Comparison of ENCODE assay signal across 24 cellular contexts in the genomic region with DNA sequence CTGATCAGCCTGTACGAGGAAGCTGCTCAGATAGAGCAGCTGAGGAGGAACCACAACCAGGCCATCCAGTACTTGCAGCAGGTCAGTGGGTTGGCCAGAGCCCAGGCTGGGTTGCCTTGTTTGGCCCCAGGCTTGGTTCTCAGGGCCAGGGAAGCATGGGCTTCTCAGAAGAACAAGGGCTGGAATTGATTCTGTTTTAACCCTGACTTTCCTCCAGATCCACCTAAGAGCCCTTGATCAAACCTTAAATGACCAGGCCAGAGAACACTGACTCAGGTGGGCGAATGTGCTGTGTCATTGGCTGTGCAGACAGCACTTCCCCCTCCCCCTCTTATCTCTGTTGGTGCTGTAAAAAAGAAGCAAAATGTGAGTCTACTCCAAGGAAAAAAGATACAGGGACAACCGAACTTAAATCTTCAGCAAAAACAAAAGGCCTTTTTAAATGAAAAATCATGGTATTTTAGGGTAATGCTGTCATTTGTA. TPM values are rescaled to one million over a fixed set of nuclear protein-coding genes. Genes with fewer than 3 reads are reported as not detected.
DNase-seq lines count a peak whose midpoint lies in the region; ATAC-seq and TF ChIP-seq lines count a peak whose summit lies in the region.
"Had no signal": no experiment of that assay in that cellular context is flagged by ENCODE, and none has a peak within 500 bp of the region (broad histone marks: within the 10 kb centered on the region; RNA-seq: fewer than 3 reads in every experiment).

No MANE protein-coding gene starts in this region.

- H3K9me3 Mint-ChIP-seq in dendritic cell treated with granulocyte-macrophage colony-stimulating factor and Interleukin-4, amounts not matched to agents 40 ng/mL and 50 ng/mL, for 4 days, result no peaks in the 10 kb centered on the region
- H3K9me3 Mint-ChIP-seq in type B pancreatic cell, result no peaks in the 10 kb centered on the region
- H3K9me3 Mint-ChIP-seq: T-cell had no signal

- no peak overlapping the region for H3K27ac ChIP-seq in SK-N-SH (ENCODE audit: low read depth in 2 of 2, low read length in 1 of 2)
- H3K27ac ChIP-seq: BLaER1, left lung, pancreas, spleen, thyroid gland had no signal

- H3K4me3 ChIP-seq in Loucy (ENCODE audit: low read length, poor library complexity, severe bottlenecking), result no peak overlapping the region
- H3K4me3 ChIP-seq in SK-N-SH (ENCODE audit: low read depth in 2 of 2, low read length in 1 of 2), result no peak overlapping the region
- H3K4me3 ChIP-seq: BLaER1, left lung, pancreas, spleen, thyroid gland had no signal

- H2AFZ ChIP-seq in Loucy (ENCODE audit: low read length) (peak overlapping the region; percentile 37; the same call in 1 of the 2 replicates), SK-N-SH (ENCODE audit: low read depth) (no peak overlapping the region)

- no peak for TF ChIP-seq CTCF in Loucy (conservative IDR thresholded peaks at IDR 0.05; ENCODE audit: low read length)
- no peak for TF ChIP-seq CTCF in type B pancreatic cell (conservative IDR thresholded peaks at IDR 0.05)
- no peak for TF ChIP-seq CTCF in SK-N-SH (IDR thresholded peaks at IDR 0.05)

- H4K20me1 ChIP-seq in Loucy (ENCODE audit: insufficient read depth, low read length, poor library complexity, severe bottlenecking), result no peaks in the 10 kb centered on the region
- no peaks in the 10 kb centered on the region for H4K20me1 ChIP-seq in SK-N-SH (ENCODE audit: insufficient read depth)
- H4K20me1 ChIP-seq: BLaER1 had no signal

- 83% methylated on average over 3 of the region's 3 CpGs for WGBS in SK-N-SH (ENCODE audit: low lambda C conversion rate)

- TF ChIP-seq EP300 in SK-N-SH (IDR thresholded peaks at IDR 0.05; ENCODE audit: borderline replicate concordance in 1 of 2, low read depth in 1 of 2, low read length in 1 of 2), result no peak

- H3K79me2 ChIP-seq in Loucy (ENCODE audit: insufficient read depth, low read length) (no peaks in the 10 kb centered on the region), SK-N-SH (ENCODE audit: insufficient read depth) (no peaks in the 10 kb centered on the region)

- H3K27me3 Mint-ChIP-seq in dendritic cell treated with granulocyte-macrophage colony-stimulating factor and Interleukin-4, amounts not matched to agents 40 ng/mL and 50 ng/mL, for 4 days, result no peaks in the 10 kb centered on the region
- H3K27me3 Mint-ChIP-seq in type B pancreatic cell, result no peaks in the 10 kb centered on the region
- H3K27me3 Mint-ChIP-seq: activated CD8-positive, alpha-beta memory T cell treated with anti-CD3 and anti-CD28 coated beads, Interleukin-2, amount 10 ng/mL, durations not matched to agents 7 days and 5 days had no signal

- no peak for ATAC-seq in HG03354 (IDR thresholded peaks at IDR 0.05; ENCODE audit: poor library complexity, severe bottlenecking, unreplicated experiment)
- ATAC-seq in GM18511 (IDR thresholded peaks at IDR 0.05; ENCODE audit: unreplicated experiment), result no peak
- ATAC-seq: activated CD4-positive, CD25-positive, alpha-beta regulatory T cell treated with anti-CD3 and anti-CD28 coated beads, Interleukin-2, amount 50 U/mL, for 24 hours; activated CD8-positive, alpha-beta memory T cell treated with anti-CD3 and anti-CD28 coated beads, Interleukin-2, amount 10 ng/mL, durations not matched to agents 7 days and 5 days; left lung; pancreas; Right ventricle myocardium inferior; T-cell had no signal

- no peaks in the 10 kb centered on the region for H3K9me3 ChIP-seq in Loucy (ENCODE audit: insufficient read depth, low read depth, low read length)
- no peaks in the 10 kb centered on the region for H3K9me3 ChIP-seq in SK-N-SH
- H3K9me3 ChIP-seq: BLaER1, left lung, pancreas, spleen, thyroid gland had no signal

- peak overlapping the region; percentile 53 for H3K27ac Mint-ChIP-seq in dendritic cell treated with granulocyte-macrophage colony-stimulating factor and Interleukin-4, amounts not matched to agents 40 ng/mL and 50 ng/mL, for 4 days
- H3K27ac Mint-ChIP-seq in type B pancreatic cell, result peak overlapping the region; percentile 14
- H3K27ac Mint-ChIP-seq: activated CD8-positive, alpha-beta memory T cell treated with anti-CD3 and anti-CD28 coated beads, Interleukin-2, amount 10 ng/mL, durations not matched to agents 7 days and 5 days; T-cell had no signal

- H3K4me2 ChIP-seq in Loucy (ENCODE audit: low read depth, low read length, poor library complexity, severe bottlenecking) (no peak overlapping the region), SK-N-SH (no peak overlapping the region)
- H3K4me2 ChIP-seq: BLaER1 had no signal

- H3K4me1 ChIP-seq in Loucy (ENCODE audit: insufficient read depth, low read length, poor library complexity, severe bottlenecking), result peaks cover 36% of the 10 kb centered on the region
- peaks cover 0 to 3% of the 10 kb centered on the region in 2 experiments; a peak in 1 of 4 replicates for H3K4me1 ChIP-seq in SK-N-SH (ENCODE audit: control insufficient read depth in 1 of 2, insufficient read depth in 2 of 2, low read depth in 1 of 2, low read length in 1 of 2)
- H3K4me1 ChIP-seq: left lung, pancreas, thyroid gland had no signal

- no peak overlapping the region for H3K9ac ChIP-seq in Loucy (ENCODE audit: low read depth, low read length, poor library complexity, severe bottlenecking)
- no peak overlapping the region for H3K9ac ChIP-seq in SK-N-SH
- H3K9ac ChIP-seq: BLaER1 had no signal

- H3K27me3 ChIP-seq in Loucy (ENCODE audit: insufficient read depth, low read length, poor library complexity, severe bottlenecking) (no peaks in the 10 kb centered on the region), SK-N-SH (ENCODE audit: insufficient read depth) (no peaks in the 10 kb centered on the region)
- H3K27me3 ChIP-seq: BLaER1, left lung, pancreas, spleen, thyroid gland had no signal

- H3K36me3 ChIP-seq in Loucy (ENCODE audit: insufficient read depth, low read length) (no peaks in the 10 kb centered on the region), SK-N-SH (replicated peaks in 1 of 2; ENCODE audit: control insufficient read depth in 1 of 2, insufficient read depth in 2 of 2, low read length in 1 of 2) (no peaks in the 10 kb centered on the region)
- H3K36me3 ChIP-seq: BLaER1, left lung, pancreas, spleen, thyroid gland had no signal

- no peak overlapping the region for H3K4me3 Mint-ChIP-seq in dendritic cell treated with granulocyte-macrophage colony-stimulating factor and Interleukin-4, amounts not matched to agents 40 ng/mL and 50 ng/mL, for 4 days
- no peak overlapping the region for H3K4me3 Mint-ChIP-seq in type B pancreatic cell
- H3K4me3 Mint-ChIP-seq: activated CD8-positive, alpha-beta memory T cell treated with anti-CD3 and anti-CD28 coated beads, Interleukin-2, amount 10 ng/mL, durations not matched to agents 7 days and 5 days; T-cell had no signal

- no peaks in the 10 kb centered on the region for H3K36me3 Mint-ChIP-seq in dendritic cell treated with granulocyte-macrophage colony-stimulating factor and Interleukin-4, amounts not matched to agents 40 ng/mL and 50 ng/mL, for 4 days (ENCODE audit: low read depth)
- H3K36me3 Mint-ChIP-seq in type B pancreatic cell, result peaks cover 4% of the 10 kb centered on the region
- H3K36me3 Mint-ChIP-seq: activated CD8-positive, alpha-beta memory T cell treated with anti-CD3 and anti-CD28 coated beads, Interleukin-2, amount 10 ng/mL, durations not matched to agents 7 days and 5 days had no signal

- no peaks in the 10 kb centered on the region for H3F3A ChIP-seq in Loucy (ENCODE audit: low read depth)
- no peaks in the 10 kb centered on the region for H3F3A ChIP-seq in SK-N-SH (replicated peaks; ENCODE audit: insufficient read depth)

- peak; percentile 40 for DNase-seq in medulla oblongata (ENCODE audit: extremely low spot score)
- no peak for DNase-seq in type B pancreatic cell (ENCODE audit: extremely low spot score, unreplicated experiment)
- no peak for DNase-seq in NCI-H1930 (lab: John Stamatoyannopoulos, UW)
- DNase-seq in SK-N-SH, result no peak
- DNase-seq: activated CD8-positive, alpha-beta memory T cell treated with anti-CD3 and anti-CD28 coated beads, Interleukin-2, amount 10 ng/mL, durations not matched to agents 7 days and 5 days; activated effector memory CD4-positive, alpha-beta T cell treated with Interleukin-2 at 50 U/mL for 16 hours; cerebellar nuclear complex; DMS153; GOT3; left lung; NCI-H1417; NCI-H2227 treated with DMSO at 0.1 percent for 48 hours; pancreas; spleen; T-cell; thyroid gland had no signal

- intact Hi-C loops in dendritic cell treated with granulocyte-macrophage colony-stimulating factor and Interleukin-4, amounts not matched to agents 40 ng/mL and 50 ng/mL, for 4 days (cut with micrococcal nuclease), result no loop called here

- TF ChIP-seq RAD21 in SK-N-SH (IDR thresholded peaks at IDR 0.05; ENCODE audit: low read length), result no peak

- POLR2A ChIA-PET in SK-N-SH (lab: Yijun Ruan, JAX), result no interaction called here

- peaks cover 27% of the 10 kb centered on the region for H3K4me1 Mint-ChIP-seq in dendritic cell treated with granulocyte-macrophage colony-stimulating factor and Interleukin-4, amounts not matched to agents 40 ng/mL and 50 ng/mL, for 4 days (ENCODE audit: low read depth)
- H3K4me1 Mint-ChIP-seq in type B pancreatic cell (ENCODE audit: unreplicated experiment), result peaks cover 26% of the 10 kb centered on the region
- H3K4me1 Mint-ChIP-seq: activated CD8-positive, alpha-beta memory T cell treated with anti-CD3 and anti-CD28 coated beads, Interleukin-2, amount 10 ng/mL, durations not matched to agents 7 days and 5 days; T-cell had no signal

- no peaks in the 10 kb centered on the region for H3K9me2 ChIP-seq in Loucy (replicated peaks; ENCODE audit: low read depth, low read length)
- no peaks in the 10 kb centered on the region for H3K9me2 ChIP-seq in SK-N-SH

- CTCF ChIA-PET in SK-N-SH (lab: Yijun Ruan, JAX), result interaction anchor here (1.2 to 2.2 kb wide), 2 partner anchors 9 to 31 kb away, joined by 3 to 8 read pairs; no protein-coding TSS in a partner anchor

TF ChIP-seq in SK-N-SH, 30 proteins besides CTCF, POLR2A, EP300 and RAD21 (continues in another document):
- no peak for TF ChIP-seq RXRA (IDR thresholded peaks at IDR 0.05; ENCODE audit: borderline replicate concordance, low read depth)
- TF ChIP-seq JUND (IDR thresholded peaks at IDR 0.05), result no peak
- TF ChIP-seq NFIC (IDR thresholded peaks at IDR 0.05; ENCODE audit: borderline replicate concordance), result no peak

RNA-seq across cellular contexts. Expression of a gene that starts 28.1 kb away (rescaled TPM):
- 1.8 and 2.1 TPM in 2 replicates for total RNA-seq in type B pancreatic cell (ENCODE audit: low replicate concordance)
- polyA plus RNA-seq in SK-N-SH (2012; rRNA removed), result 0.49 and 0.54 TPM in 2 replicates
- 0.17 TPM in 2 replicates for polyA plus RNA-seq in SK-N-SH (2012; cell fraction: cytosol; rRNA removed)
- 0.54 and 1.0 TPM in 2 replicates for polyA plus RNA-seq in SK-N-SH (2012; cell fraction: nucleus; rRNA removed)
- total RNA-seq: activated CD8-positive, alpha-beta memory T cell treated with anti-CD3 and anti-CD28 coated beads, Interleukin-2, amount 10 ng/mL, durations not matched to agents 7 days and 5 days; LHCN-M2; Right ventricle myocardium inferior had no signal

RNA-seq across cellular contexts. Expression of a gene that starts 48.3 kb away (rescaled TPM):
- total RNA-seq in type B pancreatic cell (ENCODE audit: low replicate concordance), result 19.5 and 20.9 TPM in 2 replicates
- polyA plus RNA-seq in SK-N-SH (2012; rRNA removed), result 18.2 and 21.2 TPM in 2 replicates
- polyA plus RNA-seq in SK-N-SH (2012; cell fraction: cytosol; rRNA removed), result 17.7 and 22.3 TPM in 2 replicates
- polyA plus RNA-seq in SK-N-SH (2012; cell fraction: nucleus; rRNA removed), result 13.7 and 19.5 TPM in 2 replicates

RNA-seq across cellular contexts. Expression of a gene that starts 48.5 kb away (rescaled TPM):
- total RNA-seq in type B pancreatic cell (ENCODE audit: low replicate concordance), result 32.7 and 38.0 TPM in 2 replicates
- 18.4 and 22.9 TPM in 2 replicates for polyA plus RNA-seq in SK-N-SH (2012; rRNA removed)
- 30.4 and 43.9 TPM in 2 replicates for polyA plus RNA-seq in SK-N-SH (2012; cell fraction: cytosol; rRNA removed)
- 4.8 and 13.1 TPM in 2 replicates for polyA plus RNA-seq in SK-N-SH (2012; cell fraction: nucleus; rRNA removed)
